ENCODE assay signal across 13 cellular contexts in genomic region chr20:62011403-62011791, GRCh38. TPM values are rescaled to one million over a fixed set of nuclear protein-coding genes. Genes with fewer than 3 reads are reported as not detected.
DNase-seq lines count a peak whose midpoint lies in the region; ATAC-seq and TF ChIP-seq lines count a peak whose summit lies in the region.
"Had no signal": no experiment of that assay in that cellular context is flagged by ENCODE, and none has a peak within 500 bp of the region (broad histone marks: within the 10 kb centered on the region; RNA-seq: fewer than 3 reads in every experiment).

No MANE protein-coding gene starts in this region.

- no peaks in the 10 kb centered on the region for H3K9me3 ChIP-seq in Caco-2
- H3K9me3 ChIP-seq in HCT116 (ENCODE audit: control insufficient read depth in 1 of 2, insufficient read depth in 1 of 2, low read depth in 1 of 2, low read length in 2 of 2) = no peaks in the 10 kb centered on the region
- H3K9me3 ChIP-seq in mesenchymal stem cell (ENCODE audit: control insufficient read depth, low read length) = no peaks in the 10 kb centered on the region
- H3K9me3 ChIP-seq: adrenal gland, esophagus muscularis mucosa, SJCRH30 had no signal

- H2BK120ac ChIP-seq in mesenchymal stem cell (ENCODE audit: low read depth, low read length) = no peak overlapping the region

- no TSS peak for BruUV-seq in Caco-2 (replicated peaks; lab: Mats Ljungman, UMichigan)
- no TSS peak for BruUV-seq in HCT116 (replicated peaks; lab: Mats Ljungman, UMichigan)

- H3K4me3 Mint-ChIP-seq in Caco-2 (ENCODE audit: unreplicated experiment) (no peak overlapping the region), WTC11 (no peak overlapping the region)

- no peak overlapping the region for H2AK5ac ChIP-seq in mesenchymal stem cell (ENCODE audit: low read length, severe bottlenecking)

- H2AFZ ChIP-seq in HCT116 (ENCODE audit: low read depth, low read length, poor library complexity, severe bottlenecking) = no peak overlapping the region
- no peak overlapping the region for H2AFZ ChIP-seq in mesenchymal stem cell (ENCODE audit: low read depth, low read length)

- H3K9me3 Mint-ChIP-seq in Caco-2 (ENCODE audit: unreplicated experiment) = no peaks in the 10 kb centered on the region
- H3K9me3 Mint-ChIP-seq in WTC11 = no peaks in the 10 kb centered on the region

- no peak overlapping the region for H3K23ac ChIP-seq in mesenchymal stem cell (ENCODE audit: low read length in 2 of 2)

- H3K36me3 ChIP-seq in Caco-2 (ENCODE audit: control insufficient read depth, insufficient read depth, low read length) (peaks cover 7% of the 10 kb centered on the region), HCT116 (ENCODE audit: control insufficient read depth in 1 of 2, insufficient read depth in 2 of 2, low read length in 2 of 2) (peaks cover 23 to 26% of the 10 kb centered on the region in 2 experiments; a peak in 3 of 4 replicates), mesenchymal stem cell (ENCODE audit: control insufficient read depth in 1 of 2, insufficient read depth in 2 of 2, low read depth in 1 of 2, low read length in 2 of 2) (peaks cover 52 to 66% of the 10 kb centered on the region in 2 experiments)

- RAD21 ChIA-PET in HCT116 (lab: Charles Lee; ENCODE audit: low non-redundant PET in 1 of 2, low total read pairs in 2 of 2, uncharacterized antibody in 2 of 2, unreplicated experiment in 2 of 2) = no interaction called here

- H3K36me3 Mint-ChIP-seq in Caco-2 (ENCODE audit: insufficient read depth, unreplicated experiment) (peaks cover 86% of the 10 kb centered on the region), WTC11 (peaks cover 35% of the 10 kb centered on the region)

- H3K4me2 ChIP-seq in HCT116 (ENCODE audit: low read length) (no peak overlapping the region), mesenchymal stem cell (ENCODE audit: low read length, poor library complexity, severe bottlenecking) (no peak overlapping the region)

- peaks cover 21% of the 10 kb centered on the region for H3K79me2 ChIP-seq in HCT116 (ENCODE audit: insufficient read depth, low read length)

- no peak overlapping the region for H3K18ac ChIP-seq in mesenchymal stem cell (ENCODE audit: low read depth in 1 of 2, low read length in 2 of 2)

- CTCF ChIA-PET in Caco-2 (lab: Charles Lee) (interaction anchor here (0.9 to 1.9 kb wide), 21 partner anchors 9 to 371 kb away, joined by 3 to 26 read pairs (median 4); partner anchors contain the start of genes LSM14B, PSMA7 and SS18L1), HCT116 (lab: Charles Lee) (interaction anchor here (0.6 to 1.8 kb wide), 13 partner anchors 10 to 605 kb away, joined by 3 to 24 read pairs (median 3); partner anchors contain the start of gene PSMA7), WTC11 (lab: Charles Lee) (interaction anchor here (0.5 to 2.0 kb wide), 36 partner anchors 8 to 375 kb away, joined by 3 to 28 read pairs (median 5); partner anchors contain the start of genes LSM14B and RPS21)

- H4K20me1 ChIP-seq in HCT116 (ENCODE audit: insufficient read depth) = no peaks in the 10 kb centered on the region

- H3K79me1 ChIP-seq in mesenchymal stem cell (replicated peaks; ENCODE audit: low read length, poor library complexity, severe bottlenecking) = peaks cover 50% of the 10 kb centered on the region

- no peak overlapping the region for H4K91ac ChIP-seq in mesenchymal stem cell (ENCODE audit: low read length)

- H3K4me1 ChIP-seq in Caco-2 = no peaks in the 10 kb centered on the region
- no peaks in the 10 kb centered on the region for H3K4me1 ChIP-seq in HCT116 (ENCODE audit: control insufficient read depth in 1 of 2, insufficient read depth in 2 of 2, low read length in 2 of 2)
- H3K4me1 ChIP-seq in mesenchymal stem cell (ENCODE audit: control insufficient read depth, insufficient read depth, low read depth, low read length) = peaks cover 3% of the 10 kb centered on the region
- H3K4me1 ChIP-seq: adrenal gland, SJCRH30 had no signal

- DNase-seq in Caco-2 (no peak), HCT116 (ENCODE audit: low read depth, low spot score) (no peak), WTC11 (ENCODE audit: low spot score) (no peak), mesenchymal stem cell (no peak)
- DNase-seq: DMS79, NCI-H187 had no signal

- no peak for TF ChIP-seq RAD21 in HCT116 (IDR thresholded peaks at IDR 0.05; ENCODE audit: low read depth)

- no peak overlapping the region for H4K8ac ChIP-seq in mesenchymal stem cell (ENCODE audit: low read length)

- H3K9ac ChIP-seq in HCT116 (ENCODE audit: low read length) (no peak overlapping the region), mesenchymal stem cell (ENCODE audit: low read length) (peak overlapping the region; percentile 51)

- H2BK12ac ChIP-seq in mesenchymal stem cell (ENCODE audit: low read length in 2 of 2) = no peak overlapping the region

- H3K27ac Mint-ChIP-seq in Caco-2 (ENCODE audit: unreplicated experiment) = peak overlapping the region; percentile 5
- H3K27ac Mint-ChIP-seq in WTC11 = peak overlapping the region; percentile 91; the same call in 1 of the 2 replicates

- H3K4ac ChIP-seq in mesenchymal stem cell (ENCODE audit: low read depth in 1 of 2, low read length in 2 of 2) = no peak overlapping the region

- POLR2A ChIA-PET in Caco-2 (lab: Charles Lee) (interaction anchor here (1.0 to 1.4 kb wide), 2 partner anchors 55 to 110 kb away, joined by 8 to 11 read pairs; partner anchors contain the start of genes LSM14B and TAF4), HCT116 (lab: Charles Lee) (interaction anchor here (1.2 kb wide), 1 partner anchor 124 kb away, joined by 5 read pairs; no protein-coding TSS in a partner anchor), WTC11 (lab: Charles Lee) (no interaction called here)

- no peak for TF ChIP-seq POLR2A in HCT116 (IDR thresholded peaks at IDR 0.05; ENCODE audit: borderline replicate concordance, extremely low read depth, insufficient read depth, insufficient read length)

- H3K27me3 ChIP-seq in Caco-2 (replicated peaks; ENCODE audit: control insufficient read depth, insufficient read depth, low read length) (no peaks in the 10 kb centered on the region), HCT116 (ENCODE audit: insufficient read depth, low read length) (no peaks in the 10 kb centered on the region), mesenchymal stem cell (ENCODE audit: control insufficient read depth in 1 of 2, insufficient read depth in 1 of 2, low read length in 2 of 2) (no peaks in the 10 kb centered on the region)
- H3K27me3 ChIP-seq: adrenal gland, esophagus muscularis mucosa, SJCRH30 had no signal

- no peak overlapping the region for H2BK5ac ChIP-seq in mesenchymal stem cell (ENCODE audit: low read depth, low read length, poor library complexity, severe bottlenecking)

- H3K4me3 ChIP-seq in Caco-2 (ENCODE audit: low read depth, low read length) (no peak overlapping the region), HCT116 (replicated peaks in 1 of 2; ENCODE audit: low read depth in 1 of 2, low read length in 2 of 2) (no peak overlapping the region), mesenchymal stem cell (ENCODE audit: insufficient read depth in 1 of 2, low read depth in 1 of 2, low read length in 2 of 2) (no peak overlapping the region)
- H3K4me3 ChIP-seq: adrenal gland, esophagus muscularis mucosa, SJCRH30, skin epidermis had no signal

- TF ChIP-seq CTCF in Caco-2 (IDR thresholded peaks at IDR 0.05; ENCODE audit: insufficient read depth in 1 of 2, low read depth in 1 of 2, low read length in 1 of 2, severe bottlenecking in 1 of 2, unreplicated experiment in 1 of 2) (no peak), HCT116 (IDR thresholded peaks at IDR 0.05 in 2 of 3, conservative IDR thresholded peaks at IDR 0.05 in 1 of 3; ENCODE audit: borderline replicate concordance in 1 of 3, insufficient read depth in 1 of 3, low read depth in 2 of 3, low read length in 2 of 3) (no peak), WTC11 (IDR thresholded peaks at IDR 0.05) (no peak)

- H2BK15ac ChIP-seq in mesenchymal stem cell (ENCODE audit: low read depth, poor library complexity, severe bottlenecking) = no peak overlapping the region

- H3K4me1 Mint-ChIP-seq in Caco-2 (ENCODE audit: low read depth, unreplicated experiment) (no peaks in the 10 kb centered on the region), WTC11 (peaks cover 4% of the 10 kb centered on the region)

- ATAC-seq in HCT116 (peak; percentile 31; the same call in 1 of the 2 replicates), WTC11 (peak; percentile 66), HG03571 (IDR thresholded peaks at IDR 0.05; ENCODE audit: unreplicated experiment) (no peak), GM21515 (IDR thresholded peaks at IDR 0.05; ENCODE audit: unreplicated experiment) (no peak), GM21360 (IDR thresholded peaks at IDR 0.05; ENCODE audit: unreplicated experiment) (no peak)

- intact Hi-C loops in Caco-2 (cut with micrococcal nuclease; ENCODE audit: unreplicated experiment) = loop anchor here (1.0 to 5.0 kb wide), 3 partner anchors 51 to 125 kb away; partner anchors contain the start of gene LSM14B
- intact Hi-C loops in HCT116 (cut with micrococcal nuclease) = loop anchor here (1.0 to 5.0 kb wide), 3 partner anchors 126 to 371 kb away; no protein-coding TSS in a partner anchor

- H3K27ac ChIP-seq in HCT116 (ENCODE audit: low read depth, low read length) = no peak overlapping the region
- H3K27ac ChIP-seq in mesenchymal stem cell (ENCODE audit: low read length, poor library complexity, severe bottlenecking) = no peak overlapping the region
- H3K27ac ChIP-seq: adrenal gland, esophagus muscularis mucosa, SJCRH30, skin epidermis had no signal

- H3K9me2 ChIP-seq in HCT116 (ENCODE audit: insufficient read depth) = no peaks in the 10 kb centered on the region

- no peak overlapping the region for H3K14ac ChIP-seq in mesenchymal stem cell (ENCODE audit: low read length in 2 of 2)

- 91% methylated on average over 6 of the region's 6 CpGs for WGBS in mesenchymal stem cell

- H3K27me3 Mint-ChIP-seq in Caco-2 (ENCODE audit: insufficient read depth, unreplicated experiment) = no peaks in the 10 kb centered on the region
- H3K27me3 Mint-ChIP-seq in WTC11 (ENCODE audit: low read depth) = no peaks in the 10 kb centered on the region

TF ChIP-seq in HCT116, 20 proteins besides CTCF, POLR2A, EP300 and RAD21 (continues in another document):
- no peak for TF ChIP-seq FOSL1 (IDR thresholded peaks at IDR 0.05; ENCODE audit: low read depth)

TF ChIP-seq in WTC11, 78 proteins besides CTCF, POLR2A, EP300 and RAD21 (continues in another document):
- TF ChIP-seq NFATC4 (CRISPR knock-in tag; IDR thresholded peaks at IDR 0.05) = no peak

RNA-seq across cellular contexts. Expression of gene TAF4, which starts 54.3 kb away (rescaled TPM):
- 94.9 and 98.2 TPM in 2 replicates for total RNA-seq in Caco-2 (2022)
- total RNA-seq in HCT116 (2021; ENCODE audit: unreplicated experiment) = 26.8 TPM
- polyA plus RNA-seq in HCT116 (2012) = 16.1 and 18.1 TPM in 2 replicates
- 31.0 to 34.4 TPM (median 33.7 TPM) in 3 replicates for total RNA-seq in WTC11 (2021)
- 9.1 TPM for polyA plus RNA-seq in mesenchymal stem cell (2013, experiment 1 of 2)
- polyA plus RNA-seq in mesenchymal stem cell (2013, experiment 2 of 2) = 6.2 TPM

Comparison
In these comparisons a context has a peak if more than half of its experiments do, and no peak if none do; other contexts are left out.
1. ATAC-seq: peak in HCT116 (single experiment) and WTC11 (single experiment); none in HG03571 (single experiment), GM21515 (single experiment) and GM21360 (single experiment).